In genomic region chr1:36990928-36991327, GRCh38 we compare ENCODE assay signal across 8 cellular contexts. TPM values are rescaled to one million over a fixed set of nuclear protein-coding genes. Genes with fewer than 3 reads are reported as not detected.
"Had no signal": no experiment of that assay in that cellular context is flagged by ENCODE, and none has a peak within 500 bp of the region (broad histone marks: within the 10 kb centered on the region; RNA-seq: fewer than 3 reads in every experiment).

No MANE protein-coding gene starts in this region.

- H3K9me3 Mint-ChIP-seq: IgD-negative memory B cell had no signal

- H3K27ac ChIP-seq: HL-60 had no signal

- H3K36me3 Mint-ChIP-seq: IgD-negative memory B cell had no signal

- ATAC-seq: HepG2 had no signal

- FAIRE-seq: HepG2, HTR-8/SVneo had no signal

- H3K4me3 Mint-ChIP-seq: IgD-negative memory B cell had no signal

- DNase-seq: IMR-90, KBM-7 had no signal

RNA-seq across cellular contexts. Expression of gene GRIK3, which starts 43.4 kb away (rescaled TPM):
- total RNA-seq: HepG2, HT-29, HT1080, IMR-90 had no signal
- polyA plus RNA-seq: HepG2, IMR-90 had no signal
